Comparison of ENCODE assay signal across 32 cellular contexts in genomic region chr7:27799212-27799611, GRCh38.
"Had no signal": no experiment of that assay in that cellular context is flagged by ENCODE, and none has a peak within 500 bp of the region (broad histone marks: within the 10 kb centered on the region; RNA-seq: fewer than 3 reads in every experiment).

No MANE protein-coding gene starts in this region.

- H3K27ac ChIP-seq: neural progenitor cell, ovary, parathyroid adenoma, psoas muscle, skin epidermis, spleen, suprapubic skin, thoracic aorta, thyroid gland, tibial nerve, upper lobe of left lung, vagina had no signal

- H3K4me1 Mint-ChIP-seq: nephron; neural progenitor cell; stimulated activated memory B cell treated with anti-CD40 and anti-IgM and Interleukin-4, amounts not matched to agents 10 μg/mL and 1 μg/mL and 100 μg/mL, for 72 hours; stimulated activated naive CD8-positive, alpha-beta T cell treated with anti-CD3 and anti-CD28 coated beads, Interleukin-15, amount 100 ng/mL, for 72 hours had no signal

- H3K4me2 ChIP-seq: neural progenitor cell, smooth muscle cell had no signal

- H3K9me3 ChIP-seq: ovary, psoas muscle, spleen, suprapubic skin, thoracic aorta, thyroid gland, tibial nerve, upper lobe of left lung, vagina had no signal

- H3K36me3 ChIP-seq: ovary had no signal

- H2AFZ ChIP-seq: neural progenitor cell, parathyroid adenoma had no signal

- H3K27me3 ChIP-seq: neural progenitor cell, ovary, spleen, suprapubic skin, thyroid gland, tibial nerve, upper lobe of left lung, vagina had no signal

- H3K4me3 Mint-ChIP-seq: natural killer cell; nephron; neural progenitor cell; stimulated activated memory B cell treated with anti-CD40 and anti-IgM and Interleukin-4, amounts not matched to agents 10 μg/mL and 1 μg/mL and 100 μg/mL, for 72 hours; stimulated activated naive CD8-positive, alpha-beta T cell treated with anti-CD3 and anti-CD28 coated beads, Interleukin-15, amount 100 ng/mL, for 72 hours had no signal

- H3K79me2 ChIP-seq: parathyroid adenoma had no signal

- H3K27me3 Mint-ChIP-seq: progenitor cell of endocrine pancreas; stimulated activated memory B cell treated with anti-CD40 and anti-IgM and Interleukin-4, amounts not matched to agents 10 μg/mL and 1 μg/mL and 100 μg/mL, for 72 hours; stimulated activated naive CD8-positive, alpha-beta T cell treated with anti-CD3 and anti-CD28 coated beads, Interleukin-15, amount 100 ng/mL, for 72 hours had no signal

- H3K9me3 Mint-ChIP-seq: natural killer cell; nephron; neural progenitor cell; stimulated activated memory B cell treated with anti-CD40 and anti-IgM and Interleukin-4, amounts not matched to agents 10 μg/mL and 1 μg/mL and 100 μg/mL, for 72 hours; stimulated activated naive CD8-positive, alpha-beta T cell treated with anti-CD3 and anti-CD28 coated beads, Interleukin-15, amount 100 ng/mL, for 72 hours had no signal

- H3K27ac Mint-ChIP-seq: natural killer cell; nephron; neural progenitor cell; progenitor cell of endocrine pancreas; stimulated activated memory B cell treated with anti-CD40 and anti-IgM and Interleukin-4, amounts not matched to agents 10 μg/mL and 1 μg/mL and 100 μg/mL, for 72 hours; stimulated activated naive CD8-positive, alpha-beta T cell treated with anti-CD3 and anti-CD28 coated beads, Interleukin-15, amount 100 ng/mL, for 72 hours had no signal

- FAIRE-seq: urothelium cell line had no signal

- H3K9ac ChIP-seq: neural progenitor cell, parathyroid adenoma had no signal

- H3K4me1 ChIP-seq: neural progenitor cell, parathyroid adenoma, spleen, suprapubic skin, thyroid gland, upper lobe of left lung had no signal

- H3K4me3 ChIP-seq: neural progenitor cell, ovary, psoas muscle, skin epidermis, smooth muscle cell, spleen, suprapubic skin, thoracic aorta, thyroid gland, tibial nerve, upper lobe of left lung, vagina had no signal

- DNase-seq: natural killer cell; occipital lobe; ovary; posterior cingulate gyrus; psoas muscle; right cardiac atrium; spleen; stimulated activated CD4-positive, alpha-beta T cell treated with anti-CD3 and anti-CD28 coated beads, Interleukin-12 subunit alpha, Interleukin-12 subunit beta, amount 100 ng/mL, for 4 hours; stimulated activated CD4-positive, alpha-beta T cell treated with anti-CD3 and anti-CD28 coated beads, Interleukin-1b, Interleukin-23, amount 100 ng/mL, for 48 hours; stimulated activated CD4-positive, alpha-beta T cell treated with anti-CD3 and anti-CD28 coated beads, Interleukin-4, amount 100 ng/mL, for 1 hour; stimulated activated CD4-positive, alpha-beta T cell treated with anti-CD3 and anti-CD28 coated beads, Interleukin-4, amount 100 ng/mL, for 4 hours; stimulated activated CD8-positive, alpha-beta memory T cell treated with anti-CD3 and anti-CD28 coated beads, Interleukin-4, amount 100 ng/mL, for 48 hours; stimulated activated naive CD4-positive, alpha-beta T cell; stimulated activated naive CD8-positive, alpha-beta T cell treated with anti-CD3 and anti-CD28 coated beads, Interleukin-15, amount 100 ng/mL, for 72 hours; stimulated activated naive CD8-positive, alpha-beta T cell treated with anti-CD3 and anti-CD28 coated beads, Interleukin-15, Interleukin-2, amounts not matched to agents 100 U/mL and 50 U/mL, for 24 hours; substantia nigra; thyroid gland; trophoblast cell; upper lobe of left lung had no signal

- ATAC-seq: natural killer cell; psoas muscle; right cardiac atrium; sciatic nerve; stimulated activated memory B cell treated with anti-CD40 and anti-IgM and Interleukin-4, amounts not matched to agents 10 μg/mL and 1 μg/mL and 100 μg/mL, for 72 hours; stimulated activated naive CD8-positive, alpha-beta T cell treated with anti-CD3 and anti-CD28 coated beads, Interleukin-15, amount 100 ng/mL, for 72 hours; stimulated activated naive CD8-positive, alpha-beta T cell treated with anti-CD3 and anti-CD28 coated beads, Interleukin-15, Interleukin-2, amounts not matched to agents 100 U/mL and 50 U/mL, for 24 hours had no signal
